13 cellular contexts compared by ENCODE assay signal in the genomic region with DNA sequence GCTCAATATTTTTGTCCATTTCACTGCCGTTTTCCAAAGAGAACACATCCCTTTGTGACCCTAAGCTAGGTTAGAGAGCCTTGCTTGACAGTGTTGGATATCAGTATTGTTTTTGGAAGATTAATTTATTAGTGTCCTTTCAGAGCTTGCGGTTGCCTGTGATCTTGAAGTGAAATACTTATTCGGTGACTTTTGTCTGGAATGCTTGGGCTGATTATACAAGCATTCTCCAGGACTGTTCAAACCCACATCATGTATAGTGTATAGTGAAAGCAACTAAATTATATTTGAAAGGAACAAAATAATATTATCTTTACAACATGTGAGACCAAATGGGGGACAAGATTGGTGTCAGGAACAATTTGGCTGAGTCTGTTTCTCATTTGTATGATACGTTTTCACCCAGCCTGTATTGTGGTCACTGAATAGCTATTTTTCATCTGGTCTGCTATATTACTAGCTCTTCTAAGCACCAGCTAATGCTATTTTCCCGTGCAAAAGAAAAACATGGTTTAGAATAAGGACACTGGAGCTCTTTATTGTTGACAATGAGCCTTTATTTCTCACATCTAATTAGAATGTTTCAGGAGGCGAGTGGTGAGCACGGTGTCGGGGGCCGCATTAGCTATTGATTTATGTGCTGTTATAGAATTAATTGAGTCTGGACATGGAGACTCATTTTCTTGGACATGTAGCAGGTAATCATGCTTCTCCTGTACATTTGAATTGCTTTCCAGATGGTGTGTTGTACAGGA.
DNase-seq lines count a peak whose midpoint lies in the region; FAIRE-seq and TF ChIP-seq lines count a peak whose summit lies in the region.
"Had no signal": no experiment of that assay in that cellular context is flagged by ENCODE, and none has a peak within 500 bp of the region (broad histone marks: within the 10 kb centered on the region; RNA-seq: fewer than 3 reads in every experiment).

No MANE protein-coding gene starts in this region.

- no peaks in the 10 kb centered on the region for H3K36me3 ChIP-seq in brain microvascular endothelial cell (replicated peaks)
- H3K36me3 ChIP-seq in smooth muscle cell (ENCODE audit: low read depth), result no peaks in the 10 kb centered on the region
- no peaks in the 10 kb centered on the region for H3K36me3 ChIP-seq in thyroid gland
- H3K36me3 ChIP-seq: BE2C had no signal

- TF ChIP-seq CTCF in brain microvascular endothelial cell (IDR thresholded peaks at IDR 0.05; ENCODE audit: low read depth, low read length, missing control alignments) (no peak), smooth muscle cell (IDR thresholded peaks at IDR 0.05; ENCODE audit: borderline replicate concordance, insufficient read depth, poor library complexity, severe bottlenecking) (no peak), thyroid gland (IDR thresholded peaks at IDR 0.05) (no peak)

- H2AFZ ChIP-seq in smooth muscle cell (ENCODE audit: low read depth), result no peak overlapping the region

- no peak overlapping the region for H3K4me3 ChIP-seq in brain microvascular endothelial cell (ENCODE audit: low read depth, low read length)
- H3K4me3 ChIP-seq in smooth muscle cell, result no peak overlapping the region
- no peak overlapping the region for H3K4me3 ChIP-seq in thyroid gland (replicated peaks in 1 of 3)

- no peaks in the 10 kb centered on the region for H3F3A ChIP-seq in smooth muscle cell (ENCODE audit: low read depth)

- H3K27me3 ChIP-seq in brain microvascular endothelial cell (replicated peaks) (no peaks in the 10 kb centered on the region), smooth muscle cell (ENCODE audit: low read depth) (no peaks in the 10 kb centered on the region), thyroid gland (no peaks in the 10 kb centered on the region)
- H3K27me3 ChIP-seq: BE2C had no signal

- H3K79me2 ChIP-seq in smooth muscle cell (ENCODE audit: low read depth), result no peaks in the 10 kb centered on the region

- WGBS in smooth muscle cell (ENCODE audit: low lambda C conversion rate), result 53% methylated on average over 9 of the region's 9 CpGs
- 81% methylated on average over 9 of the region's 9 CpGs for WGBS in thyroid gland, 2 donors

- no peaks in the 10 kb centered on the region for H3K9me3 ChIP-seq in smooth muscle cell (replicated peaks; ENCODE audit: low read depth)
- H3K9me3 ChIP-seq in thyroid gland, result no peaks in the 10 kb centered on the region
- H3K9me3 ChIP-seq: BE2C had no signal

- H3K4me1 ChIP-seq in smooth muscle cell (ENCODE audit: low read depth) (peaks cover 34% of the 10 kb centered on the region), thyroid gland (no peaks in the 10 kb centered on the region)
- H3K4me1 ChIP-seq: BE2C had no signal

- peak overlapping the region; percentile 76 for H3K4me2 ChIP-seq in smooth muscle cell

- in situ Hi-C loops in brain microvascular endothelial cell (cut with HindIII; ENCODE audit: low pct_ligation_motif_present, low sequenced_read_pairs), result no loop called here

- H3K27ac ChIP-seq in brain microvascular endothelial cell (peak overlapping the region; percentile 58), smooth muscle cell (ENCODE audit: low read depth) (peak overlapping the region; percentile 93), thyroid gland (no peak overlapping the region)

- no peaks in the 10 kb centered on the region for H4K20me1 ChIP-seq in smooth muscle cell (ENCODE audit: low read depth)

- no peak for FAIRE-seq in GM12891 (lab: Jason Lieb, UNC)
- FAIRE-seq: kidney had no signal

- TF ChIP-seq POLR2A in GM12891 (IDR thresholded peaks at IDR 0.05; ENCODE audit: low read depth, low read length), result no peak
- no peak for TF ChIP-seq POLR2A in thyroid gland (IDR thresholded peaks at IDR 0.05)

- intact Hi-C loops in thyroid gland (cut with DNase I), result no loop called here

- peak overlapping the region; percentile 63 for H3K9ac ChIP-seq in smooth muscle cell (ENCODE audit: low read depth)

- peak; percentile 15 for DNase-seq in NCI-H2227 (lab: John Stamatoyannopoulos, UW; ENCODE audit: unreplicated experiment)
- DNase-seq in brain microvascular endothelial cell, result peak; percentile 57
- DNase-seq in islet precursor cell, result peak; percentile 16
- no peak for DNase-seq in smooth muscle cell (lab: John Stamatoyannopoulos, UW; ENCODE audit: unreplicated experiment)
- DNase-seq in GM12891 (ENCODE audit: insufficient read length, low spot score), result no peak
- no peak for DNase-seq in NCI-H1092 (lab: John Stamatoyannopoulos, UW)
- no peak for DNase-seq in thyroid gland
- DNase-seq in UCSD-AML1 (lab: John Stamatoyannopoulos, UW; ENCODE audit: unreplicated experiment), result no peak
- DNase-seq: activated CD4-positive, alpha-beta T cell treated with anti-CD3 and anti-CD28 coated beads, Interleukin-2, amount 10 ng/mL, durations not matched to agents 7 days and 5 days; BE2C; glutamatergic neuron; kidney; NCI-H226 had no signal

TF ChIP-seq in GM12891, 5 proteins besides CTCF, POLR2A, EP300 and RAD21:
- TF ChIP-seq POLR2AphosphoS5 (IDR thresholded peaks at IDR 0.05; ENCODE audit: low read depth, low read length), result no peak
- no peak for TF ChIP-seq POU2F2 (IDR thresholded peaks at IDR 0.05; ENCODE audit: low read depth, low read length)
- TF ChIP-seq SPI1 (IDR thresholded peaks at IDR 0.05; ENCODE audit: low read depth, low read length), result no peak
- no peak for TF ChIP-seq PAX5 (IDR thresholded peaks at IDR 0.05; ENCODE audit: insufficient read depth, low read length, severe bottlenecking)
- TF ChIP-seq TAF1 (IDR thresholded peaks at IDR 0.05; ENCODE audit: low read depth, low read length), result no peak

Comparison
In these comparisons a context has a peak if more than half of its experiments do, and no peak if none do; other contexts are left out.
1. DNase-seq: peak in NCI-H2227 (single experiment), brain microvascular endothelial cell (single experiment) and islet precursor cell (single experiment); none in smooth muscle cell (single experiment), GM12891 (single experiment), NCI-H1092 (single experiment), thyroid gland (0 of 2) and UCSD-AML1 (single experiment).
2. H3K27ac ChIP-seq: peak in brain microvascular endothelial cell (single experiment) and smooth muscle cell (single experiment); none in thyroid gland (0 of 3).